In genomic region chr5:159330131-159330530, GRCh38 we compare ENCODE assay signal across 10 cellular contexts. TPM values are rescaled to one million over a fixed set of nuclear protein-coding genes. Genes with fewer than 3 reads are reported as not detected.
DNase-seq lines count a peak whose midpoint lies in the region; ATAC-seq, FAIRE-seq and TF ChIP-seq lines count a peak whose summit lies in the region.
"Had no signal": no experiment of that assay in that cellular context is flagged by ENCODE, and none has a peak within 500 bp of the region (broad histone marks: within the 10 kb centered on the region; RNA-seq: fewer than 3 reads in every experiment).

TSS of gene IL12B (minus strand) at chr5:159330487. CDS start at chr5:159326782, 3,705 bp downstream.

- peak within 1 kb of the TSS; percentile 67 for H3K4me3 Mint-ChIP-seq in stimulated activated naive CD8-positive, alpha-beta T cell treated with anti-CD3 and anti-CD28 coated beads, Interleukin-15, Interleukin-2, amounts not matched to agents 100 ng/mL and 50 ng/mL, for 24 hours
- peak within 1 kb of the TSS; percentile 54 for H3K4me3 Mint-ChIP-seq in activated T-helper 2 cell treated with anti-CD3 and anti-CD28 coated beads, Interferon-gamma antibody, Interleukin-2, Interleukin-4, amounts not matched to agents 10 μg/mL and 5 μg/mL and 100 μg/mL, durations not matched to agents 14 hours and 24 hours and 36 hours (ENCODE audit: low read depth)

- intact Hi-C loops in activated T-helper 2 cell treated with anti-CD3 and anti-CD28 coated beads, Interferon-gamma antibody, Interleukin-2, Interleukin-4, amounts not matched to agents 10 μg/mL and 5 μg/mL and 100 μg/mL, durations not matched to agents 14 hours and 24 hours and 36 hours (cut with micrococcal nuclease): loop anchor here (5.0 kb wide), 3 partner anchors 187 to 657 kb away; partner anchors contain the start of gene ADRA1B

- no peak within 1 kb of the TSS for H2AFZ ChIP-seq in keratinocyte (ENCODE audit: control insufficient read depth, low read length)

- dilution Hi-C loops in keratinocyte (cut with MboI; ENCODE audit: extremely low pct_ligation_motif_present, low sequenced_read_pairs): no loop called here

- no peak within 1 kb of the TSS for H3K27ac Mint-ChIP-seq in stimulated activated naive CD8-positive, alpha-beta T cell treated with anti-CD3 and anti-CD28 coated beads, Interleukin-15, Interleukin-2, amounts not matched to agents 100 ng/mL and 50 ng/mL, for 24 hours
- H3K27ac Mint-ChIP-seq in activated T-helper 2 cell treated with anti-CD3 and anti-CD28 coated beads, Interferon-gamma antibody, Interleukin-2, Interleukin-4, amounts not matched to agents 10 μg/mL and 5 μg/mL and 100 μg/mL, durations not matched to agents 14 hours and 24 hours and 36 hours: no peak within 1 kb of the TSS

- H3K27me3 ChIP-seq in keratinocyte (ENCODE audit: control insufficient read depth, extremely low read depth, insufficient read depth, low read length): no peaks in the 10 kb centered on the region

- no peak for TF ChIP-seq CTCF in keratinocyte (optimal IDR thresholded peaks at IDR 0.05 in 1 of 3, IDR thresholded peaks at IDR 0.05 in 1 of 3, conservative IDR thresholded peaks at IDR 0.05 in 1 of 3; ENCODE audit: extremely low read depth in 1 of 3, insufficient read depth in 2 of 3, low read length in 3 of 3)

- peak within 1 kb of the TSS; percentile 36 for H3K4me2 ChIP-seq in keratinocyte (ENCODE audit: control insufficient read depth, extremely low read depth, insufficient read depth, low read depth, low read length)

- peak within 1 kb of the TSS; percentile 38 to 64 (median 55) for H3K4me3 ChIP-seq in keratinocyte (ENCODE audit: control insufficient read depth in 2 of 3, extremely low read depth in 1 of 3, insufficient read depth in 2 of 3, low read depth in 1 of 3, low read length in 3 of 3)

- H3K36me3 ChIP-seq in keratinocyte (ENCODE audit: control insufficient read depth in 2 of 2, extremely low read depth in 1 of 2, insufficient read depth in 2 of 2, low read length in 2 of 2): no peaks in the 10 kb centered on the region

- H3K9me3 ChIP-seq in keratinocyte (ENCODE audit: control insufficient read depth, low read depth, low read length): no peaks in the 10 kb centered on the region

- peaks cover 29% of the 10 kb centered on the region for H3K4me1 Mint-ChIP-seq in stimulated activated naive CD8-positive, alpha-beta T cell treated with anti-CD3 and anti-CD28 coated beads, Interleukin-15, Interleukin-2, amounts not matched to agents 100 ng/mL and 50 ng/mL, for 24 hours (ENCODE audit: low read depth)
- H3K4me1 Mint-ChIP-seq in activated T-helper 2 cell treated with anti-CD3 and anti-CD28 coated beads, Interferon-gamma antibody, Interleukin-2, Interleukin-4, amounts not matched to agents 10 μg/mL and 5 μg/mL and 100 μg/mL, durations not matched to agents 14 hours and 24 hours and 36 hours (ENCODE audit: low read depth): peaks cover 23% of the 10 kb centered on the region

- H3K36me3 Mint-ChIP-seq in stimulated activated naive CD8-positive, alpha-beta T cell treated with anti-CD3 and anti-CD28 coated beads, Interleukin-15, Interleukin-2, amounts not matched to agents 100 ng/mL and 50 ng/mL, for 24 hours (ENCODE audit: low read depth): no peaks in the 10 kb centered on the region
- H3K36me3 Mint-ChIP-seq in activated T-helper 2 cell treated with anti-CD3 and anti-CD28 coated beads, Interferon-gamma antibody, Interleukin-2, Interleukin-4, amounts not matched to agents 10 μg/mL and 5 μg/mL and 100 μg/mL, durations not matched to agents 14 hours and 24 hours and 36 hours (ENCODE audit: low read depth): no peaks in the 10 kb centered on the region

- H3K9me3 Mint-ChIP-seq in stimulated activated naive CD8-positive, alpha-beta T cell treated with anti-CD3 and anti-CD28 coated beads, Interleukin-15, Interleukin-2, amounts not matched to agents 100 ng/mL and 50 ng/mL, for 24 hours: no peaks in the 10 kb centered on the region
- H3K9me3 Mint-ChIP-seq in activated T-helper 2 cell treated with anti-CD3 and anti-CD28 coated beads, Interferon-gamma antibody, Interleukin-2, Interleukin-4, amounts not matched to agents 10 μg/mL and 5 μg/mL and 100 μg/mL, durations not matched to agents 14 hours and 24 hours and 36 hours: no peaks in the 10 kb centered on the region

- no peaks in the 10 kb centered on the region for H3K9me1 ChIP-seq in keratinocyte (ENCODE audit: control insufficient read depth, extremely low read depth, insufficient read depth, low read length)

- H3K27ac ChIP-seq in keratinocyte (ENCODE audit: control insufficient read depth, insufficient read depth, low read length): no peak within 1 kb of the TSS

- peaks cover 9% of the 10 kb centered on the region for H3K4me1 ChIP-seq in keratinocyte (ENCODE audit: control insufficient read depth, extremely low read depth, insufficient read depth, low read length)

- peaks cover 15% of the 10 kb centered on the region for H3K27me3 Mint-ChIP-seq in stimulated activated naive CD8-positive, alpha-beta T cell treated with anti-CD3 and anti-CD28 coated beads, Interleukin-15, Interleukin-2, amounts not matched to agents 100 ng/mL and 50 ng/mL, for 24 hours
- H3K27me3 Mint-ChIP-seq in activated T-helper 2 cell treated with anti-CD3 and anti-CD28 coated beads, Interferon-gamma antibody, Interleukin-2, Interleukin-4, amounts not matched to agents 10 μg/mL and 5 μg/mL and 100 μg/mL, durations not matched to agents 14 hours and 24 hours and 36 hours (ENCODE audit: low read depth): peaks cover 42% of the 10 kb centered on the region

- H4K20me1 ChIP-seq in keratinocyte (ENCODE audit: control insufficient read depth, extremely low read depth, insufficient read depth, low read length): no peaks in the 10 kb centered on the region

- peak within 1 kb of the TSS; percentile 69 for H3K9ac ChIP-seq in keratinocyte (ENCODE audit: control insufficient read depth, extremely low read depth, insufficient read depth, low read length)

- no peak for DNase-seq in stimulated activated naive CD8-positive, alpha-beta T cell treated with anti-CD3 and anti-CD28 coated beads, Interleukin-15, Interleukin-2, amounts not matched to agents 100 U/mL and 50 U/mL, for 24 hours
- DNase-seq in activated T-helper 2 cell treated with anti-CD3 and anti-CD28 coated beads, Interferon-gamma antibody, Interleukin-2, Interleukin-4, amounts not matched to agents 10 μg/mL and 5 μg/mL and 100 μg/mL, durations not matched to agents 14 hours and 24 hours and 36 hours (ENCODE audit: low spot score): no peak
- DNase-seq in keratinocyte (ENCODE audit: low read depth, low spot score) (no peak), DMS114 treated with DMSO at 0.1 percent for 48 hours (lab: John Stamatoyannopoulos, UW; ENCODE audit: unreplicated experiment) (no peak), COLO829 (ENCODE audit: low spot score) (no peak), ecto neural progenitor cell (ENCODE audit: low spot score) (no peak)
- no peak for DNase-seq in activated CD8-positive, alpha-beta memory T cell treated with anti-CD3 and anti-CD28 coated beads for 24 hours
- DNase-seq: cerebellar nuclear complex, NCI-H1436 treated with DMSO at 0.1 percent for 48 hours had no signal

- H3K79me2 ChIP-seq in keratinocyte (ENCODE audit: control insufficient read depth, insufficient read depth, low read length): no peaks in the 10 kb centered on the region

- no peak for ATAC-seq in stimulated activated naive CD8-positive, alpha-beta T cell treated with anti-CD3 and anti-CD28 coated beads, Interleukin-15, Interleukin-2, amounts not matched to agents 100 U/mL and 50 U/mL, for 24 hours

- peak; percentile 5 for FAIRE-seq in keratinocyte (lab: Jason Lieb, UNC)

RNA-seq across cellular contexts. Expression of gene IL12B, which starts in this region (rescaled TPM):
- total RNA-seq in activated T-helper 2 cell treated with anti-CD3 and anti-CD28 coated beads, Interferon-gamma antibody, Interleukin-2, Interleukin-4, amounts not matched to agents 10 μg/mL and 5 μg/mL and 100 μg/mL, durations not matched to agents 14 hours and 24 hours and 36 hours: not detected in 2 replicates
- polyA plus RNA-seq in keratinocyte: not detected in 3 replicates
- not detected for polyA plus RNA-seq in keratinocyte (2011; ENCODE audit: low read depth)
- polyA plus RNA-seq in keratinocyte (2011; cell fraction: cytosol; rRNA removed): not detected in 2 replicates
- 0.08 TPM in 1 of 2 replicates, not detected in the other for polyA plus RNA-seq in keratinocyte (2011; cell fraction: nucleus; rRNA removed)
- polyA plus RNA-seq in keratinocyte (2012; ENCODE audit: low replicate concordance): not detected in 2 replicates
- not detected in 3 replicates for polyA minus RNA-seq in keratinocyte
- polyA minus RNA-seq in keratinocyte (2011; cell fraction: cytosol; rRNA and poly(A)+ RNA removed): not detected
- not detected in 2 replicates for polyA minus RNA-seq in keratinocyte (2011; cell fraction: nucleus; rRNA and poly(A)+ RNA removed)
